Comparison of ENCODE assay signal across 8 cellular contexts in genomic region chr22:32050678-32051515, GRCh38. TPM values are rescaled to one million over a fixed set of nuclear protein-coding genes. Genes with fewer than 3 reads are reported as not detected.
DNase-seq lines count a peak whose midpoint lies in the region; ATAC-seq and TF ChIP-seq lines count a peak whose summit lies in the region.

No MANE protein-coding gene starts in this region.

- H3K36me3 Mint-ChIP-seq in CD4-positive, alpha-beta memory T cell = no peaks in the 10 kb centered on the region
- H3K36me3 Mint-ChIP-seq in T-cell = no peaks in the 10 kb centered on the region
- no peaks in the 10 kb centered on the region for H3K36me3 Mint-ChIP-seq in brain
- H3K36me3 Mint-ChIP-seq in naive thymus-derived CD4-positive, alpha-beta T cell = no peaks in the 10 kb centered on the region

- no peak overlapping the region for H3K4me3 ChIP-seq in CD4-positive, alpha-beta memory T cell (ENCODE audit: low read length in 2 of 2)
- no peak overlapping the region for H3K4me3 ChIP-seq in naive thymus-derived CD4-positive, alpha-beta T cell (ENCODE audit: low read length)

- H3K9me3 Mint-ChIP-seq in CD4-positive, alpha-beta memory T cell = no peaks in the 10 kb centered on the region
- H3K9me3 Mint-ChIP-seq in T-cell = no peaks in the 10 kb centered on the region
- peaks cover 0 to 4% (median 0%) of the 10 kb centered on the region in 5 experiments for H3K9me3 Mint-ChIP-seq in brain
- peaks cover 0 to 1% (median 0%) of the 10 kb centered on the region in 11 donors for H3K9me3 Mint-ChIP-seq in naive thymus-derived CD4-positive, alpha-beta T cell

- peak; percentile 55 to 79 (median 59) for DNase-seq in CD4-positive, alpha-beta memory T cell
- peak; percentile 47 for DNase-seq in HK-2 (ENCODE audit: unreplicated experiment)
- DNase-seq in T-cell = peak in 32 of 34 experiments; percentile 2 to 57 (median 10)
- peak in 5 of 9 donors; percentile 2 to 70 (median 5) for DNase-seq in naive thymus-derived CD4-positive, alpha-beta T cell
- DNase-seq in ureter (ENCODE audit: low spot score) = peak; percentile 64

- H3K9me3 ChIP-seq in CD4-positive, alpha-beta memory T cell (ENCODE audit: control insufficient read depth in 1 of 2, low read length in 2 of 2) = no peaks in the 10 kb centered on the region
- no peaks in the 10 kb centered on the region for H3K9me3 ChIP-seq in naive thymus-derived CD4-positive, alpha-beta T cell (ENCODE audit: control insufficient read depth in 2 of 3, low read length in 3 of 3)

- CTCF ChIA-PET in CD4-positive, alpha-beta memory T cell (lab: Charles Lee; ENCODE audit: partially characterized antibody) = interaction anchor here (1.1 to 1.6 kb wide), 2 partner anchors 73 to 81 kb away, joined by 3 to 4 read pairs; no protein-coding TSS in a partner anchor
- CTCF ChIA-PET in T-cell (lab: Charles Lee) = interaction anchor here (0.6 to 1.2 kb wide), 3 partner anchors 32 to 762 kb away, joined by 3 read pairs; no protein-coding TSS in a partner anchor
- CTCF ChIA-PET in naive thymus-derived CD4-positive, alpha-beta T cell (lab: Charles Lee) = no interaction called here

- no peak overlapping the region for H3K27ac ChIP-seq in CD4-positive, alpha-beta memory T cell (ENCODE audit: low read depth, low read length)
- no peak overlapping the region for H3K27ac ChIP-seq in naive thymus-derived CD4-positive, alpha-beta T cell (ENCODE audit: low read depth, low read length)

- peaks cover 8 to 18% (median 14%) of the 10 kb centered on the region in 4 donors for H3K4me1 Mint-ChIP-seq in CD4-positive, alpha-beta memory T cell
- H3K4me1 Mint-ChIP-seq in T-cell = peaks cover 8 to 14% (median 14%) of the 10 kb centered on the region in 3 donors
- peaks cover 9% of the 10 kb centered on the region for H3K4me1 Mint-ChIP-seq in brain
- H3K4me1 Mint-ChIP-seq in naive thymus-derived CD4-positive, alpha-beta T cell = peaks cover 0 to 12% (median 4%) of the 10 kb centered on the region in 7 donors

- no peaks in the 10 kb centered on the region for H3K36me3 ChIP-seq in CD4-positive, alpha-beta memory T cell (ENCODE audit: insufficient read depth, low read length)
- H3K36me3 ChIP-seq in naive thymus-derived CD4-positive, alpha-beta T cell (ENCODE audit: control insufficient read depth in 2 of 3, insufficient read depth in 3 of 3, low read length in 3 of 3) = no peaks in the 10 kb centered on the region

- intact Hi-C loops in CD4-positive, alpha-beta memory T cell (cut with micrococcal nuclease) = no loop called here
- intact Hi-C loops in naive thymus-derived CD4-positive, alpha-beta T cell (cut with micrococcal nuclease) = no loop called here

- H3K27me3 ChIP-seq in CD4-positive, alpha-beta memory T cell (ENCODE audit: insufficient read depth, low read length) = peaks cover 10% of the 10 kb centered on the region
- no peaks in the 10 kb centered on the region for H3K27me3 ChIP-seq in naive thymus-derived CD4-positive, alpha-beta T cell (ENCODE audit: control insufficient read depth in 2 of 2, insufficient read depth in 2 of 2, low read length in 2 of 2)

- POLR2A ChIA-PET in CD4-positive, alpha-beta memory T cell (lab: Charles Lee; ENCODE audit: partially characterized antibody) = no interaction called here
- POLR2A ChIA-PET in T-cell (lab: Charles Lee) = no interaction called here
- POLR2A ChIA-PET in naive thymus-derived CD4-positive, alpha-beta T cell (lab: Charles Lee) = no interaction called here

- no peak for TF ChIP-seq CTCF in brain (conservative IDR thresholded peaks at IDR 0.05)

- peak overlapping the region in 2 of 8 donors; percentile 35 to 52 for H3K4me3 Mint-ChIP-seq in CD4-positive, alpha-beta memory T cell
- no peak overlapping the region for H3K4me3 Mint-ChIP-seq in T-cell
- no peak overlapping the region for H3K4me3 Mint-ChIP-seq in brain
- no peak overlapping the region for H3K4me3 Mint-ChIP-seq in naive thymus-derived CD4-positive, alpha-beta T cell

- peaks cover 14 to 24% of the 10 kb centered on the region in 2 donors for H3K27me3 Mint-ChIP-seq in CD4-positive, alpha-beta memory T cell
- peaks cover 20 to 25% of the 10 kb centered on the region in 2 donors for H3K27me3 Mint-ChIP-seq in T-cell
- H3K27me3 Mint-ChIP-seq in brain = peaks cover 19% of the 10 kb centered on the region
- peaks cover 20 to 67% (median 22%) of the 10 kb centered on the region in 5 donors for H3K27me3 Mint-ChIP-seq in naive thymus-derived CD4-positive, alpha-beta T cell

- peak overlapping the region; percentile 7 to 64 (median 40) for H3K27ac Mint-ChIP-seq in CD4-positive, alpha-beta memory T cell
- H3K27ac Mint-ChIP-seq in T-cell = peak overlapping the region in 1 of 2 donors; percentile 19
- peak overlapping the region in 3 of 5 experiments; percentile 55 to 89 (median 78) for H3K27ac Mint-ChIP-seq in brain
- peak overlapping the region in 2 of 9 donors; percentile 9 to 72 for H3K27ac Mint-ChIP-seq in naive thymus-derived CD4-positive, alpha-beta T cell

- ATAC-seq in T-cell (replicated peaks in 1 of 4) = peak; percentile 58 to 91 (median 76)
- ATAC-seq in naive thymus-derived CD4-positive, alpha-beta T cell = peak; percentile 82
- ATAC-seq in HG03159 (IDR thresholded peaks at IDR 0.05; ENCODE audit: unreplicated experiment) = no peak
- no peak for ATAC-seq in GM18909 (IDR thresholded peaks at IDR 0.05; ENCODE audit: poor library complexity, unreplicated experiment)

- H3K4me1 ChIP-seq in CD4-positive, alpha-beta memory T cell (ENCODE audit: insufficient read depth, low read length) = peaks cover 14% of the 10 kb centered on the region
- H3K4me1 ChIP-seq in naive thymus-derived CD4-positive, alpha-beta T cell (ENCODE audit: control insufficient read depth in 2 of 2, insufficient read depth in 2 of 2, low read length in 2 of 2) = no peaks in the 10 kb centered on the region

RNA-seq across cellular contexts. Expression of gene SLC5A1, which starts 7.8 kb away (rescaled TPM):
- not detected for total RNA-seq in CD4-positive, alpha-beta memory T cell
- not detected for polyA plus RNA-seq in CD4-positive, alpha-beta memory T cell
- not detected for total RNA-seq in T-cell
- polyA plus RNA-seq in brain (ENCODE audit: insufficient read depth, low read depth, low replicate concordance) = 3.0 TPM
- not detected for total RNA-seq in naive thymus-derived CD4-positive, alpha-beta T cell
- polyA plus RNA-seq in naive thymus-derived CD4-positive, alpha-beta T cell = not detected
- total RNA-seq in ureter = not detected

Comparison
In these comparisons a context has a peak if more than half of its experiments do, and no peak if none do; other contexts are left out.
1. DNase-seq: peak in every context shown above with its lines; median percentile 64 in ureter; 59 in CD4-positive, alpha-beta memory T cell; 47 in HK-2; 10 in T-cell; 5 in naive thymus-derived CD4-positive, alpha-beta T cell.
2. ATAC-seq: peak in T-cell (4 of 4) and naive thymus-derived CD4-positive, alpha-beta T cell (single experiment); none in HG03159 (single experiment) and GM18909 (single experiment).